Comparison of ENCODE assay signal across 3 cellular contexts in genomic region chr2:21915201-21915600, GRCh38.
A peak's percentile ranks its signal among the peaks of the same experiment; 100 is the strongest.
TF ChIP-seq lines count a peak whose summit lies in the region.

No MANE protein-coding gene starts in this region.

TF ChIP-seq in A549, 52 proteins besides CTCF, POLR2A, EP300 and RAD21:
- peak; percentile 93 for TF ChIP-seq MAFK (IDR thresholded peaks at IDR 0.05; ENCODE audit: partially characterized antibody)
- no peak for TF ChIP-seq HDAC2 (IDR thresholded peaks at IDR 0.05)

TF ChIP-seq in IMR-90, 13 proteins besides CTCF, POLR2A, EP300 and RAD21:
- TF ChIP-seq FOS (IDR thresholded peaks at IDR 0.05; ENCODE audit: low read depth, low read length) (no peak), MAFK (IDR thresholded peaks at IDR 0.05; ENCODE audit: low read depth, low read length) (peak; percentile 94), RFX5 (IDR thresholded peaks at IDR 0.05; ENCODE audit: low read depth, low read length) (no peak), RCOR1 (IDR thresholded peaks at IDR 0.05; ENCODE audit: insufficient replicate concordance, low read length) (no peak), USF2 (IDR thresholded peaks at IDR 0.05; ENCODE audit: low read depth, low read length) (no peak)

TF ChIP-seq in H1, 55 proteins besides CTCF, POLR2A, EP300 and RAD21:
- TF ChIP-seq CBX5 (IDR thresholded peaks at IDR 0.05; ENCODE audit: low read depth, low read length) (no peak), MAFK (IDR thresholded peaks at IDR 0.05; ENCODE audit: low read depth, low read length) (peak; percentile 60; the same call in 1 of the 2 replicates)
TF ChIP-seq in H1: peak in this region for 1.
